Comparison of ENCODE assay signal across 24 cellular contexts in the genomic region with DNA sequence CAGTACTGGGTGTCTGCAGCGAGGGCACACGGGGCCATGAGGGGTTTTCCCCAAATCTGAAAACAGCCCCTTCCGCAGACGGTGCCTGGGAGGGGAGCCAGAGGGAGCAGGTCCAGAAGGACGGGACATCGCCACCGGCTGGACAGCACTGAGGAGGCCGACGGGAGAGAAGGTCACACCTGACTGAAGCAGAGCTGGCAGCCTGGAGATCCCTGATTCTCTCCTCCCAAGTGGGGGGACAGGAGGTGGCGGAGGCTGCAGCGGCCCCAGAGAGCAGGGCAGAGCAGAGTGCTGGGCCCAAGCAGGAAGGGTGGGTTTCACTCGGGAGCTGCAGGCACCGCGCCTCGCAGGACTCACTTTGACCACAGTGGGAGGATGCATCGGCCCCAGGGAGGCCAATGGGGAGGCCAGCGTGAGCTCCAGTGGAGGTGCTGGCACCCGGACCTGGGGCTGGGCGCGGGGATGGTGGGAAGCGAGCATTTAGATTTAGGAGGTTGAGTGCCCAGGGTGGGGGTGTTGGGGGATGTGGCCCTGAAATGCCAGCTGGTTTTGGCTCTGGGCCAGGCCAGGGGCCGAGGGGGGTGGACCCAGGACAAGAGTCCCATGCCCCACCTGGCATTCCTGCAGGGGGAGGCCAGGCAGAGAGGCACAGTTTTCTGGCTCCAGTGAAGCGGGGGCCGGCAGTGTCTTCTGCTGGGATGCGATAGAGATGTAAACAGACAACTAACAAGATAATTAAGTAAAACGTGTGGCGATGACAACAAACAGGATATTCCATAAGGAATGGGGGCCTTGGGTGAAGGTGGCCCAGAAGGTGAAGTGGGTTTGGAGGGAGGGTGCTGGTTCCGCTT.
DNase-seq lines count a peak whose midpoint lies in the region; FAIRE-seq and TF ChIP-seq lines count a peak whose summit lies in the region.
"Had no signal": no experiment of that assay in that cellular context is flagged by ENCODE, and none has a peak within 500 bp of the region (broad histone marks: within the 10 kb centered on the region; RNA-seq: fewer than 3 reads in every experiment).

No MANE protein-coding gene starts in this region.

- intact Hi-C loops in CD14-positive monocyte (cut with micrococcal nuclease) (no loop called here), kidney (cut with DNase I) (no loop called here), sigmoid colon (cut with DNase I) (no loop called here)

- peak overlapping the region; percentile 16 for H3K4me2 ChIP-seq in OCI-LY3 (ENCODE audit: low read length)

- H3K27ac ChIP-seq in OCI-LY3 (ENCODE audit: low read length): no peak overlapping the region
- H3K27ac ChIP-seq in kidney (ENCODE audit: low read depth in 2 of 2, low read length in 2 of 2): no peak overlapping the region
- no peak overlapping the region for H3K27ac ChIP-seq in sigmoid colon

- TF ChIP-seq CTCF in CD14-positive monocyte (IDR thresholded peaks at IDR 0.05): no peak
- TF ChIP-seq CTCF in OCI-LY3 (IDR thresholded peaks at IDR 0.05; ENCODE audit: low read depth, low read length): no peak
- TF ChIP-seq CTCF in kidney (IDR thresholded peaks at IDR 0.05; ENCODE audit: borderline replicate concordance, extremely low read depth, insufficient read depth): no peak
- no peak for TF ChIP-seq CTCF in sigmoid colon (IDR thresholded peaks at IDR 0.05)

- H3K27ac Mint-ChIP-seq in CD14-positive monocyte: no peak overlapping the region
- H3K27ac Mint-ChIP-seq: activated CD8-positive, alpha-beta T cell treated with anti-CD3 and anti-CD28 coated beads, Interleukin-2, amount 10 ng/mL, durations not matched to agents 7 days and 5 days; activated naive CD8-positive, alpha-beta T cell; activated T-cell treated with anti-CD3 and anti-CD28 coated beads, Interleukin-2, amount 50 U/mL, for 24 hours; naive B cell had no signal

- H3K27me3 ChIP-seq in OCI-LY3 (ENCODE audit: low read depth, low read length): peaks cover 4% of the 10 kb centered on the region; the same call in 1 of the 2 replicates
- H3K27me3 ChIP-seq in sigmoid colon: peaks cover 0 to 48% (median 8%) of the 10 kb centered on the region in 3 donors

- no peaks in the 10 kb centered on the region for H4K20me1 ChIP-seq in OCI-LY3 (ENCODE audit: insufficient read depth, low read length)

- WGBS in sigmoid colon, 2 donors: 75 to 80% methylated on average over 28 of the region's 28 CpGs

- H3K79me2 ChIP-seq in OCI-LY3 (ENCODE audit: low read length): no peaks in the 10 kb centered on the region

- no peak overlapping the region for H3K4me3 Mint-ChIP-seq in CD14-positive monocyte
- H3K4me3 Mint-ChIP-seq: activated CD8-positive, alpha-beta T cell treated with anti-CD3 and anti-CD28 coated beads, Interleukin-2, amount 10 ng/mL, durations not matched to agents 7 days and 5 days; activated naive CD8-positive, alpha-beta T cell; activated T-cell treated with anti-CD3 and anti-CD28 coated beads, Interleukin-2, amount 50 U/mL, for 24 hours had no signal

- H3K36me3 ChIP-seq in OCI-LY3 (replicated peaks; ENCODE audit: low read depth, low read length) (no peaks in the 10 kb centered on the region), kidney (ENCODE audit: control insufficient read depth in 1 of 2, insufficient read depth in 2 of 2, low read length in 2 of 2) (no peaks in the 10 kb centered on the region), sigmoid colon (no peaks in the 10 kb centered on the region)

- peaks cover 8 to 18% (median 14%) of the 10 kb centered on the region in 3 donors for H3K27me3 Mint-ChIP-seq in CD14-positive monocyte (ENCODE audit: low read depth in 3 of 3)

- H3K9me3 ChIP-seq in OCI-LY3 (ENCODE audit: insufficient read depth, low read length) (no peaks in the 10 kb centered on the region), kidney (ENCODE audit: control insufficient read depth in 1 of 2, low read length in 2 of 2) (no peaks in the 10 kb centered on the region), sigmoid colon (no peaks in the 10 kb centered on the region)

- H2AFZ ChIP-seq in OCI-LY3 (ENCODE audit: low read depth, low read length): no peak overlapping the region; the same call in 1 of the 2 replicates

- H3K4me3 ChIP-seq in OCI-LY3 (ENCODE audit: low read length): 0 out of 2 replicates have a peak overlapping the region, but pooled peaks have one; percentile 3
- no peak overlapping the region for H3K4me3 ChIP-seq in kidney (ENCODE audit: low read length in 2 of 2)
- no peak overlapping the region for H3K4me3 ChIP-seq in sigmoid colon
- H3K4me3 ChIP-seq: GM12878 had no signal

- H3K9ac ChIP-seq in OCI-LY3 (ENCODE audit: low read length) (no peak overlapping the region), kidney (ENCODE audit: low read length in 2 of 2) (no peak overlapping the region)

- H3K4me1 ChIP-seq in OCI-LY3 (ENCODE audit: low read length): peaks cover 3% of the 10 kb centered on the region; the same call in 1 of the 2 replicates
- H3K4me1 ChIP-seq in kidney (ENCODE audit: control insufficient read depth in 1 of 2, insufficient read depth in 1 of 2, low read depth in 1 of 2, low read length in 2 of 2): peaks cover 0 to 13% of the 10 kb centered on the region in 2 donors
- H3K4me1 ChIP-seq in sigmoid colon: peaks cover 0 to 15% (median 13%) of the 10 kb centered on the region in 4 donors

- H3K4me1 Mint-ChIP-seq in CD14-positive monocyte: no peaks in the 10 kb centered on the region

- no peaks in the 10 kb centered on the region for H3K36me3 Mint-ChIP-seq in CD14-positive monocyte
- H3K36me3 Mint-ChIP-seq: activated naive CD8-positive, alpha-beta T cell; naive B cell had no signal

- no peak for FAIRE-seq in kidney (lab: Jason Lieb, UNC)
- FAIRE-seq: GM12878, islet of Langerhans had no signal

- TF ChIP-seq POLR2A in sigmoid colon (IDR thresholded peaks at IDR 0.05): no peak

- TF ChIP-seq EP300 in sigmoid colon (IDR thresholded peaks at IDR 0.05): no peak

- in situ Hi-C loops in KBM-7 (cut with MboI; ENCODE audit: low pct_unique_long_range_greater_than_20kb, low sequenced_read_pairs): loop anchor here (25.0 kb wide), 1 partner anchor 526 kb away; no protein-coding TSS in a partner anchor

- peak; percentile 47 for DNase-seq in CD14-positive monocyte (ENCODE audit: low spot score)
- DNase-seq in kidney: peak; percentile 71
- peak; percentile 60 for DNase-seq in sigmoid colon
- DNase-seq in NCI-H2081 treated with DMSO at 0.1 percent for 48 hours (lab: John Stamatoyannopoulos, UW): no peak
- DNase-seq in NOMO-1 (lab: John Stamatoyannopoulos, UW; ENCODE audit: unreplicated experiment in 2 of 2): no peak
- no peak for DNase-seq in KBM-7
- DNase-seq: activated CD8-positive, alpha-beta T cell treated with anti-CD3 and anti-CD28 coated beads, Interleukin-2, amount 10 ng/mL, durations not matched to agents 7 days and 5 days; activated T-cell treated with anti-CD3 and anti-CD28 coated beads, Interleukin-2, amount 50 U/mL, for 24 hours; cerebellar nuclear complex; DND-41; erythroblast; foreskin fibroblast; hippocampal formation; mesenchymal stem cell; MM.1S; naive B cell; NCI-H1417 treated with DMSO at 0.1 percent for 48 hours; NCI-H2171 treated with DMSO at 0.1 percent for 48 hours; NCI-H526; T1000 had no signal

- H3K9me3 Mint-ChIP-seq in CD14-positive monocyte: peaks cover 0 to 5% (median 2%) of the 10 kb centered on the region in 7 donors
- H3K9me3 Mint-ChIP-seq: activated T-cell treated with anti-CD3 and anti-CD28 coated beads, Interleukin-2, amount 50 U/mL, for 24 hours had no signal

Comparison
In these comparisons a context has a peak if more than half of its experiments do, and no peak if none do; other contexts are left out.
1. DNase-seq: peak in CD14-positive monocyte (single experiment), kidney (single experiment) and sigmoid colon (single experiment); none in NCI-H2081 treated with DMSO at 0.1 percent for 48 hours (single experiment), NOMO-1 (0 of 2) and KBM-7 (single experiment).